In genomic region chr19:16640951-16641350, GRCh38 we compare ENCODE assay signal across 23 cellular contexts.
"Had no signal": no experiment of that assay in that cellular context is flagged by ENCODE, and none has a peak within 500 bp of the region (broad histone marks: within the 10 kb centered on the region; RNA-seq: fewer than 3 reads in every experiment).

No MANE protein-coding gene starts in this region.

- H3K4me3 ChIP-seq: SJSA1, SK-N-MC had no signal

- ATAC-seq: HepG2 had no signal

- H3K27me3 ChIP-seq: SJSA1 had no signal

- DNase-seq: IMR-90, Karpas-422, KG1, MM.1S, NCI-H1092 treated with DMSO at 0.1 percent for 48 hours, NCI-H1436, NCI-H187, NCI-H2029, NCI-H2081 treated with DMSO at 0.1 percent for 48 hours, NCI-H2171, NCI-H226, NCI-H446, NCI-H510A, NCI-H524 treated with DMSO at 0.1 percent for 48 hours, NCI-H69, NCI-H774, Right ventricle myocardium superior, RPMI8226, SIG-M5 had no signal

- FAIRE-seq: HepG2, RCC 7860 had no signal

- H3K4me1 ChIP-seq: SJSA1 had no signal

- H3K9me3 ChIP-seq: SJSA1 had no signal

- H3K27ac ChIP-seq: SJSA1, SK-N-MC had no signal
